Comparison of ENCODE assay signal across 26 cellular contexts in genomic region chr6:156599367-156599766, GRCh38.
DNase-seq lines count a peak whose midpoint lies in the region; ATAC-seq and TF ChIP-seq lines count a peak whose summit lies in the region.
"Had no signal": no experiment of that assay in that cellular context is flagged by ENCODE, and none has a peak within 500 bp of the region (broad histone marks: within the 10 kb centered on the region; RNA-seq: fewer than 3 reads in every experiment).

No MANE protein-coding gene starts in this region.

- H3K36me3 ChIP-seq in right atrium auricular region (no peaks in the 10 kb centered on the region), esophagus muscularis mucosa (no peaks in the 10 kb centered on the region), GM23248 (ENCODE audit: low read depth) (no peaks in the 10 kb centered on the region)
- H3K36me3 ChIP-seq: heart left ventricle, pancreas had no signal

- H3K79me2 ChIP-seq in GM23248 (ENCODE audit: insufficient read depth): no peaks in the 10 kb centered on the region

- no peaks in the 10 kb centered on the region for H4K20me1 ChIP-seq in GM23248 (ENCODE audit: insufficient read depth)

- H3K27ac ChIP-seq in right atrium auricular region: peak overlapping the region; percentile 69 to 80
- peak overlapping the region; percentile 46 to 76 (median 58) for H3K27ac ChIP-seq in esophagus muscularis mucosa (replicated peaks in 1 of 4)
- H3K27ac ChIP-seq in GM23248: no peak overlapping the region
- H3K27ac ChIP-seq: epithelial cell of prostate, HL-60, pancreas had no signal

- peaks cover 0 to 30% of the 10 kb centered on the region in 2 donors for H3K4me1 ChIP-seq in right atrium auricular region
- H3K4me1 ChIP-seq in esophagus muscularis mucosa: peaks cover 0 to 14% (median 5%) of the 10 kb centered on the region in 4 donors
- no peaks in the 10 kb centered on the region for H3K4me1 ChIP-seq in GM23248 (ENCODE audit: insufficient read depth)
- H3K4me1 ChIP-seq: body of pancreas, pancreas had no signal

- no peak overlapping the region for H3K4me2 ChIP-seq in GM23248 (ENCODE audit: unreplicated experiment)

- TF ChIP-seq CTCF in right atrium auricular region (IDR thresholded peaks at IDR 0.05) (no peak), esophagus muscularis mucosa (IDR thresholded peaks at IDR 0.05) (no peak)

- H3K9me3 ChIP-seq in right atrium auricular region (no peaks in the 10 kb centered on the region), esophagus muscularis mucosa (no peaks in the 10 kb centered on the region), GM23248 (ENCODE audit: low read depth) (no peaks in the 10 kb centered on the region)
- H3K9me3 ChIP-seq: body of pancreas, pancreas had no signal

- no peak overlapping the region for H3K9ac ChIP-seq in GM23248

- DNase-seq in right atrium auricular region (ENCODE audit: low spot score): no peak
- no peak for DNase-seq in Right ventricle myocardium superior
- peak; percentile 87 for DNase-seq in esophagus muscularis mucosa (ENCODE audit: extremely low spot score)
- no peak for DNase-seq in sciatic nerve (ENCODE audit: low spot score)
- no peak for DNase-seq in GM23248
- DNase-seq in CD1c-positive myeloid dendritic cell (ENCODE audit: extremely low spot score): no peak
- DNase-seq: activated CD8-positive, alpha-beta T cell treated with anti-CD3 and anti-CD28 coated beads, Interleukin-2, amount 10 ng/mL, durations not matched to agents 7 days and 5 days; activated effector memory CD4-positive, alpha-beta T cell treated with Interleukin-2 at 50 U/mL for 16 hours; activated T-cell treated with anti-CD3 and anti-CD28 coated beads for 4 hours; body of pancreas; CD4-positive, CD25-positive, alpha-beta regulatory T cell; DMS 273 treated with DMSO at 0.1 percent for 48 hours; heart left ventricle; left colon; naive thymus-derived CD4-positive, alpha-beta T cell; NCI-H1048; NCI-H2029; NK-92 treated with Interleukin-12 subunit alpha and Interleukin-12 subunit beta, amount 100 ng/mL, for 24 hours; pancreas; SIG-M5; stimulated activated CD8-positive, alpha-beta memory T cell treated with anti-CD3 and anti-CD28 coated beads, Interleukin-4, amount 100 ng/mL, for 48 hours had no signal

- no peak for TF ChIP-seq EP300 in esophagus muscularis mucosa (IDR thresholded peaks at IDR 0.05)

- ATAC-seq in Right ventricle myocardium superior (ENCODE audit: poor library complexity) (no peak), sciatic nerve (peak; percentile 73), HG03571 (IDR thresholded peaks at IDR 0.05; ENCODE audit: unreplicated experiment) (no peak)
- ATAC-seq: activated CD8-positive, alpha-beta T cell treated with anti-CD3 and anti-CD28 coated beads, Interleukin-2, amount 10 ng/mL, durations not matched to agents 7 days and 5 days; HCT116; naive thymus-derived CD4-positive, alpha-beta T cell; Panc1 had no signal

- TF ChIP-seq POLR2A in esophagus muscularis mucosa (IDR thresholded peaks at IDR 0.05; ENCODE audit: low read depth): no peak

- H2AFZ ChIP-seq in GM23248: no peak overlapping the region

- no peaks in the 10 kb centered on the region for H3F3A ChIP-seq in GM23248 (ENCODE audit: insufficient read depth)

- no peaks in the 10 kb centered on the region for H3K27me3 ChIP-seq in right atrium auricular region
- H3K27me3 ChIP-seq in esophagus muscularis mucosa: no peaks in the 10 kb centered on the region
- 0 out of 2 replicates have a peak, but pooled peaks cover 6% of the 10 kb centered on the region for H3K27me3 ChIP-seq in GM23248 (replicated peaks; ENCODE audit: insufficient read depth)
- H3K27me3 ChIP-seq: body of pancreas, heart left ventricle, pancreas had no signal

- H3K4me3 ChIP-seq in right atrium auricular region: no peak overlapping the region
- no peak overlapping the region for H3K4me3 ChIP-seq in esophagus muscularis mucosa
- no peak overlapping the region for H3K4me3 ChIP-seq in GM23248
- H3K4me3 ChIP-seq: body of pancreas, heart left ventricle, pancreas had no signal

- in situ Hi-C loops in GM23248 (cut with MboI): no loop called here

- H3K9me2 ChIP-seq in GM23248 (ENCODE audit: insufficient read depth): no peaks in the 10 kb centered on the region

- WGBS in esophagus muscularis mucosa: 85% methylated on average over 11 of the region's 11 CpGs
- whole genome bisulfite sequencing in GM23248 (ENCODE audit: low coverage in 1 of 2, low lambda C conversion rate in 2 of 2, missing lambda C conversion rate in 2 of 2), 2 experiments: 58 to 64% methylated on average over 11 of the region's 11 CpGs

- intact Hi-C loops in Right ventricle myocardium superior (cut with DNase I) (no loop called here), esophagus muscularis mucosa (cut with DNase I) (no loop called here), sciatic nerve (cut with DNase I) (no loop called here)
